Comparison of ENCODE assay signal across 14 cellular contexts in the genomic region with DNA sequence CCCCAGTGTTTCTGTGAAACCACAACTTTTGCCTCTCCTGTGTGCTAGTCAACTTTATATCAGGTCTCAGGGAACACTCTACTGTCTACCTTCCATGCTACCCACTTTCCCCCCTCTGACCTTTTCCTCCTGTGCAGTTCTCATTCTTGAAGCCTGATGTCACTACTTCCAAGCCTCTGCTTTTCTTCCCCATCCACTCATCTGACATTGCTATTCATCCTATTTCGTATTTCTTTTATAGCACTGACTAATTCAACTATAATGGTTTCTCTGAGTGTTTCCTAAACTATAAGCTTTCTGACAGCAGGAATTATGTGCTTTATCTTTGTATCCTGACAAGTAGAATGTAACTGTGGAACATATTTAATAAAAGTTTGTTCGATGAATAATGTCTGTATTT. TPM values are rescaled to one million over a fixed set of nuclear protein-coding genes. Genes with fewer than 3 reads are reported as not detected.
DNase-seq lines count a peak whose midpoint lies in the region; ATAC-seq, FAIRE-seq and TF ChIP-seq lines count a peak whose summit lies in the region.
"Had no signal": no experiment of that assay in that cellular context is flagged by ENCODE, and none has a peak within 500 bp of the region (broad histone marks: within the 10 kb centered on the region; RNA-seq: fewer than 3 reads in every experiment).

No MANE protein-coding gene starts in this region.

- intact Hi-C loops in GM12878 (cut with micrococcal nuclease; ENCODE audit: unreplicated experiment), result no loop called here

- H3K9me3 ChIP-seq in GM12878 (replicated peaks; ENCODE audit: control insufficient read depth, insufficient read depth, low read length), result peaks cover 20% of the 10 kb centered on the region
- H3K9me3 ChIP-seq: testis had no signal

- no peak overlapping the region for H2AFZ ChIP-seq in GM12878 (ENCODE audit: control insufficient read depth, low read depth, low read length)

- no peaks in the 10 kb centered on the region for H3K27me3 ChIP-seq in GM12878 (replicated peaks in 1 of 2; ENCODE audit: control insufficient read depth in 2 of 2, insufficient read depth in 2 of 2, low read length in 1 of 2)
- H3K27me3 ChIP-seq: testis had no signal

- no peak overlapping the region for H3K4me2 ChIP-seq in GM12878 (ENCODE audit: control insufficient read depth, insufficient read depth)

- TF ChIP-seq EP300 in GM12878 (IDR thresholded peaks at IDR 0.05; ENCODE audit: borderline replicate concordance in 1 of 2, control insufficient read depth in 1 of 2, low read depth in 2 of 2, low read length in 2 of 2), result no peak

- H3K36me3 ChIP-seq in GM12878 (ENCODE audit: control insufficient read depth in 2 of 2, insufficient read depth in 2 of 2, low read length in 1 of 2), result peaks cover 0 to 13% of the 10 kb centered on the region in 2 experiments

- H4K20me1 ChIP-seq in GM12878 (ENCODE audit: control insufficient read depth, insufficient read depth), result no peaks in the 10 kb centered on the region

- H3K4me3 ChIP-seq in AG09309 (ENCODE audit: control insufficient read depth, low read depth, low read length) (no peak overlapping the region), GM12878 (no peak overlapping the region)
- H3K4me3 ChIP-seq: psoas muscle, testis had no signal

- TF ChIP-seq CTCF in AG09309 (IDR thresholded peaks at IDR 0.05; ENCODE audit: control insufficient read depth, insufficient read depth, low read depth, low read length, missing control alignments), result peak; percentile 46
- no peak for TF ChIP-seq CTCF in GM12878 (IDR thresholded peaks at IDR 0.05 in 2 of 3, conservative IDR thresholded peaks at IDR 0.05 in 1 of 3; ENCODE audit: control insufficient read depth in 2 of 3, extremely low read depth in 1 of 3, insufficient read depth in 1 of 3, low read depth in 3 of 3, low read length in 3 of 3)

- DNase-seq in AG09309 (ENCODE audit: low read depth), result peak; percentile 25
- DNase-seq in HCEC 1CT, result peak; percentile 48
- DNase-seq in GM12878 (ENCODE audit: low read depth, low spot score), result no peak
- peak; percentile 14 for DNase-seq in hepatic stellate cell (ENCODE audit: low spot score)
- no peak for DNase-seq in NCI-H345 treated with DMSO at 0.1 percent for 48 hours (lab: John Stamatoyannopoulos, UW; ENCODE audit: unreplicated experiment)
- no peak for DNase-seq in NCI-H526 (lab: John Stamatoyannopoulos, UW)
- DNase-seq in anterior cingulate cortex (lab: John Stamatoyannopoulos, UW), result no peak
- DNase-seq: activated T-cell treated with anti-CD3 and anti-CD28 coated beads, Interleukin-2, amount 50 U/mL, for 1 hour; NCI-H345; psoas muscle; testis had no signal

- BruUV-seq in GM12878 (replicated peaks; lab: Mats Ljungman, UMichigan), result no TSS peak

- 95% methylated on average over 2 of the region's 2 CpGs for WGBS in GM12878 (ENCODE audit: insufficient coverage, insufficient replicate concordance, low lambda C conversion rate, missing lambda C conversion rate)

- no peak overlapping the region for H3K27ac ChIP-seq in GM12878 (ENCODE audit: control insufficient read depth, insufficient read depth)
- H3K27ac ChIP-seq: psoas muscle, testis had no signal

- no peaks in the 10 kb centered on the region for H3K79me2 ChIP-seq in GM12878 (ENCODE audit: control insufficient read depth, insufficient read depth, low read length)

- TF ChIP-seq POLR2A in GM12878 (IDR thresholded peaks at IDR 0.05; ENCODE audit: low read depth, low read length), result no peak

- POLR2A ChIA-PET in GM12878 (lab: Charles Lee), result no interaction called here

- H3K9ac ChIP-seq in GM12878 (ENCODE audit: control insufficient read depth, insufficient read depth, low read length), result no peak overlapping the region

- in situ Hi-C loops in GM12878 (cut with MboI), result no loop called here

- SMC1A ChIA-PET in GM12878 (lab: Charles Lee; ENCODE audit: uncharacterized antibody, unreplicated experiment), result interaction anchor here (1.0 to 2.0 kb wide), 3 partner anchors 8 to 246 kb away, joined by 3 to 7 read pairs (median 5); no protein-coding TSS in a partner anchor

- RAD21 ChIA-PET in GM12878 (lab: Charles Lee; ENCODE audit: unreplicated experiment), result no interaction called here

- H3K4me1 ChIP-seq in GM12878 (ENCODE audit: control insufficient read depth, insufficient read depth, low read length), result no peaks in the 10 kb centered on the region
- H3K4me1 ChIP-seq: psoas muscle, testis had no signal

- CTCF ChIA-PET in GM12878 (lab: Yijun Ruan, JAX), result no interaction called here

- TF ChIP-seq RAD21 in GM12878 (IDR thresholded peaks at IDR 0.05; ENCODE audit: insufficient read depth, low read depth, low read length), result peak; percentile 32; the same call in 1 of the 2 replicates

- ATAC-seq in GM12878 (no peak), HG02852 (IDR thresholded peaks at IDR 0.05; ENCODE audit: unreplicated experiment) (no peak)
- ATAC-seq: HCT116, psoas muscle had no signal

- FAIRE-seq in GM12878 (lab: Jason Lieb, UNC), result no peak
- FAIRE-seq: frontal cortex had no signal

TF ChIP-seq in GM12878, 131 proteins besides CTCF, POLR2A, EP300 and RAD21 (continues in another document):
- TF ChIP-seq, protein P1, sequence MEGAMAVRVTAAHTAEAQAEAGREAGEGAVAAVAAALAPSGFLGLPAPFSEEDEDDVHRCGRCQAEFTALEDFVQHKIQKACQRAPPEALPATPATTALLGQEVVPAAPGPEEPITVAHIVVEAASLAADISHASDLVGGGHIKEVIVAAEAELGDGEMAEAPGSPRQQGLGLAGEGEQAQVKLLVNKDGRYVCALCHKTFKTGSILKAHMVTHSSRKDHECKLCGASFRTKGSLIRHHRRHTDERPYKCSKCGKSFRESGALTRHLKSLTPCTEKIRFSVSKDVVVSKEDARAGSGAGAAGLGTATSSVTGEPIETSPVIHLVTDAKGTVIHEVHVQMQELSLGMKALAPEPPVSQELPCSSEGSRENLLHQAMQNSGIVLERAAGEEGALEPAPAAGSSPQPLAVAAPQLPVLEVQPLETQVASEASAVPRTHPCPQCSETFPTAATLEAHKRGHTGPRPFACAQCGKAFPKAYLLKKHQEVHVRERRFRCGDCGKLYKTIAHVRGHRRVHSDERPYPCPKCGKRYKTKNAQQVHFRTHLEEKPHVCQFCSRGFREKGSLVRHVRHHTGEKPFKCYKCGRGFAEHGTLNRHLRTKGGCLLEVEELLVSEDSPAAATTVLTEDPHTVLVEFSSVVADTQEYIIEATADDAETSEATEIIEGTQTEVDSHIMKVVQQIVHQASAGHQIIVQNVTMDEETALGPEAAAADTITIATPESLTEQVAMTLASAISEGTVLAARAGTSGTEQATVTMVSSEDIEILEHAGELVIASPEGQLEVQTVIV (IDR thresholded peaks at IDR 0.05; ENCODE audit: borderline replicate concordance, partially characterized antibody), result no peak
- TF ChIP-seq, protein P2, sequence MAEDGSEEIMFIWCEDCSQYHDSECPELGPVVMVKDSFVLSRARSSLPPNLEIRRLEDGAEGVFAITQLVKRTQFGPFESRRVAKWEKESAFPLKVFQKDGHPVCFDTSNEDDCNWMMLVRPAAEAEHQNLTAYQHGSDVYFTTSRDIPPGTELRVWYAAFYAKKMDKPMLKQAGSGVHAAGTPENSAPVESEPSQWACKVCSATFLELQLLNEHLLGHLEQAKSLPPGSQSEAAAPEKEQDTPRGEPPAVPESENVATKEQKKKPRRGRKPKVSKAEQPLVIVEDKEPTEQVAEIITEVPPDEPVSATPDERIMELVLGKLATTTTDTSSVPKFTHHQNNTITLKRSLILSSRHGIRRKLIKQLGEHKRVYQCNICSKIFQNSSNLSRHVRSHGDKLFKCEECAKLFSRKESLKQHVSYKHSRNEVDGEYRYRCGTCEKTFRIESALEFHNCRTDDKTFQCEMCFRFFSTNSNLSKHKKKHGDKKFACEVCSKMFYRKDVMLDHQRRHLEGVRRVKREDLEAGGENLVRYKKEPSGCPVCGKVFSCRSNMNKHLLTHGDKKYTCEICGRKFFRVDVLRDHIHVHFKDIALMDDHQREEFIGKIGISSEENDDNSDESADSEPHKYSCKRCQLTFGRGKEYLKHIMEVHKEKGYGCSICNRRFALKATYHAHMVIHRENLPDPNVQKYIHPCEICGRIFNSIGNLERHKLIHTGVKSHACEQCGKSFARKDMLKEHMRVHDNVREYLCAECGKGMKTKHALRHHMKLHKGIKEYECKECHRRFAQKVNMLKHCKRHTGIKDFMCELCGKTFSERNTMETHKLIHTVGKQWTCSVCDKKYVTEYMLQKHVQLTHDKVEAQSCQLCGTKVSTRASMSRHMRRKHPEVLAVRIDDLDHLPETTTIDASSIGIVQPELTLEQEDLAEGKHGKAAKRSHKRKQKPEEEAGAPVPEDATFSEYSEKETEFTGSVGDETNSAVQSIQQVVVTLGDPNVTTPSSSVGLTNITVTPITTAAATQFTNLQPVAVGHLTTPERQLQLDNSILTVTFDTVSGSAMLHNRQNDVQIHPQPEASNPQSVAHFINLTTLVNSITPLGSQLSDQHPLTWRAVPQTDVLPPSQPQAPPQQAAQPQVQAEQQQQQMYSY (CRISPR knock-in tag; IDR thresholded peaks at IDR 0.05), result no peak
- TF ChIP-seq, protein P3, sequence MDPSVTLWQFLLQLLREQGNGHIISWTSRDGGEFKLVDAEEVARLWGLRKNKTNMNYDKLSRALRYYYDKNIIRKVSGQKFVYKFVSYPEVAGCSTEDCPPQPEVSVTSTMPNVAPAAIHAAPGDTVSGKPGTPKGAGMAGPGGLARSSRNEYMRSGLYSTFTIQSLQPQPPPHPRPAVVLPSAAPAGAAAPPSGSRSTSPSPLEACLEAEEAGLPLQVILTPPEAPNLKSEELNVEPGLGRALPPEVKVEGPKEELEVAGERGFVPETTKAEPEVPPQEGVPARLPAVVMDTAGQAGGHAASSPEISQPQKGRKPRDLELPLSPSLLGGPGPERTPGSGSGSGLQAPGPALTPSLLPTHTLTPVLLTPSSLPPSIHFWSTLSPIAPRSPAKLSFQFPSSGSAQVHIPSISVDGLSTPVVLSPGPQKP (IDR thresholded peaks at IDR 0.05; ENCODE audit: low read depth, low read length), result no peak

RNA-seq across cellular contexts. Expression of a gene that starts 18.2 kb away (rescaled TPM):
- total RNA-seq in GM12878 (2013; cell fraction: nucleolus; rRNA removed), result 26.8 and 29.8 TPM in 2 replicates
- total RNA-seq in GM12878 (2014; rRNA removed) (44.1 and 50.6 TPM in 2 replicates), GM12878 (2014; rRNA removed; fragmentation: Illumina TruSeq; extraction: Trizol) (70.2 and 72.0 TPM in 2 replicates), GM12878 (2021) (59.8 and 60.7 TPM in 2 replicates)
- polyA plus RNA-seq in GM12878 (2011; ENCODE audit: low read depth), result 97.2 TPM
- polyA plus RNA-seq in GM12878 (2011; rRNA removed) (95.5 and 118 TPM in 2 replicates), GM12878 (2014; fragmentation: Illumina TruSeq; extraction: Trizol) (76.5 and 103 TPM in 2 replicates), GM12878 (2014; fragmentation: Nextera tagmentation; extraction: Ambion mirVana) (10 to 100 TPM; 83.7 to 95.7 TPM), GM12878 (2014; rRNA removed) (44.1 and 62.6 TPM in 2 replicates), GM12878 (2016; fragmentation: Nextera tagmentation; extraction: Ambion mirVana) (10 to 100 TPM; 50.0 to 52.3 TPM)
- 38.8 and 54.9 TPM in 2 replicates for polyA plus RNA-seq in GM12878 (2011; cell fraction: cytosol; rRNA removed)
- 24.8 and 27.6 TPM in 2 replicates for polyA plus RNA-seq in GM12878 (2011; cell fraction: nucleus; rRNA removed)
- polyA plus RNA-seq in GM12878 (2012), result 32.4 and 48.7 TPM in 2 replicates
- polyA minus RNA-seq in GM12878 (2011; rRNA and poly(A)+ RNA removed), result 29.8 and 30.5 TPM in 2 replicates
- polyA minus RNA-seq in GM12878 (2011; cell fraction: cytosol; rRNA and poly(A)+ RNA removed), result 6.9 and 9.5 TPM in 2 replicates
- polyA minus RNA-seq in GM12878 (2011; cell fraction: nucleus; rRNA and poly(A)+ RNA removed), result 12.2 and 15.4 TPM in 2 replicates

Comparison
In these comparisons a context has a peak if more than half of its experiments do, and no peak if none do; other contexts are left out.
1. DNase-seq: peak in AG09309 (single experiment), HCEC 1CT (single experiment) and hepatic stellate cell (single experiment); none in GM12878 (single experiment), NCI-H345 treated with DMSO at 0.1 percent for 48 hours (single experiment), NCI-H526 (0 of 2) and anterior cingulate cortex (0 of 58).